In the genomic region with DNA sequence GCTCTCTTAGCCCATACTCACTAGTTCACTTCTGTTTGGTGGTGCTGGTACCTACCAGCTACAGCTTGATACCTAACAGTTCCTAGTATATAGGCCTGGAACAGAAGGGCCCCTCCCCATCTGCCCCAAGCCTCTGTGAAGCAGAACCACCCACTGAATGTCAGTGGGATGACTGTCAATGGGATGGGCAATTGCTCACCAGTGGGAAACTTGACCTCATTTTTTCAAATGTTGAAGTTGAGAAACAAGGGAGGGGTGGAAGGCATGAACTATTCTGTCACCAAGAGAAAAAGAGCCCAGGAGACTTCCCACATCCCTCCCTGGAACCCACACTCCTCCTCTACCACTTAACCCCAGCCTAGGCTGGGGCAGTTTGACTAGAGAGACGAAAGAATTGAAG, we compare ENCODE assay signal across 15 cellular contexts. TPM values are rescaled to one million over a fixed set of nuclear protein-coding genes. Genes with fewer than 3 reads are reported as not detected.
DNase-seq lines count a peak whose midpoint lies in the region; FAIRE-seq and TF ChIP-seq lines count a peak whose summit lies in the region.
"Had no signal": no experiment of that assay in that cellular context is flagged by ENCODE, and none has a peak within 500 bp of the region (broad histone marks: within the 10 kb centered on the region; RNA-seq: fewer than 3 reads in every experiment).

A gene with protein sequence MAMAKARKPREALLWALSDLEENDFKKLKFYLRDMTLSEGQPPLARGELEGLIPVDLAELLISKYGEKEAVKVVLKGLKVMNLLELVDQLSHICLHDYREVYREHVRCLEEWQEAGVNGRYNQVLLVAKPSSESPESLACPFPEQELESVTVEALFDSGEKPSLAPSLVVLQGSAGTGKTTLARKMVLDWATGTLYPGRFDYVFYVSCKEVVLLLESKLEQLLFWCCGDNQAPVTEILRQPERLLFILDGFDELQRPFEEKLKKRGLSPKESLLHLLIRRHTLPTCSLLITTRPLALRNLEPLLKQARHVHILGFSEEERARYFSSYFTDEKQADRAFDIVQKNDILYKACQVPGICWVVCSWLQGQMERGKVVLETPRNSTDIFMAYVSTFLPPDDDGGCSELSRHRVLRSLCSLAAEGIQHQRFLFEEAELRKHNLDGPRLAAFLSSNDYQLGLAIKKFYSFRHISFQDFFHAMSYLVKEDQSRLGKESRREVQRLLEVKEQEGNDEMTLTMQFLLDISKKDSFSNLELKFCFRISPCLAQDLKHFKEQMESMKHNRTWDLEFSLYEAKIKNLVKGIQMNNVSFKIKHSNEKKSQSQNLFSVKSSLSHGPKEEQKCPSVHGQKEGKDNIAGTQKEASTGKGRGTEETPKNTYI (minus strand): TSS at position 62 of the 400 bp plus-strand sequence. CDS start 1,952 bp downstream, outside the sequence.

- TF ChIP-seq POLR2A in esophagus muscularis mucosa (IDR thresholded peaks at IDR 0.05; ENCODE audit: low read depth) = no peak

- peaks cover 3 to 23% (median 6%) of the 10 kb centered on the region in 11 experiments; a peak in 11 of 22 replicates for H3K9me3 ChIP-seq in BLaER1 treated with 17β-estradiol and CSF1 and Interleukin-3, amounts not matched to agents 10 nM and 100 nM (replicated peaks in 1 of 11)
- H3K9me3 ChIP-seq in neuronal stem cell (replicated peaks in 1 of 2; ENCODE audit: control insufficient read depth in 2 of 2, insufficient read depth in 1 of 2, low read depth in 1 of 2, low read length in 2 of 2) = peaks cover 3% of the 10 kb centered on the region in 2 donors
- no peaks in the 10 kb centered on the region for H3K9me3 ChIP-seq in esophagus muscularis mucosa
- H3K9me3 ChIP-seq: colonic mucosa had no signal

- H2BK5ac ChIP-seq in neuronal stem cell (ENCODE audit: low read length) = no peak within 1 kb of the TSS

- H3K18ac ChIP-seq in neuronal stem cell (ENCODE audit: low read length) = no peak within 1 kb of the TSS

- H3K4ac ChIP-seq in neuronal stem cell (ENCODE audit: low read length) = no peak within 1 kb of the TSS

- no peak within 1 kb of the TSS for H2AK5ac ChIP-seq in neuronal stem cell (ENCODE audit: low read depth, low read length)

- peak within 1 kb of the TSS in 6 of 11 experiments; percentile 22 to 47 (median 29); a peak in 7 of 22 replicates for H3K4me2 ChIP-seq in BLaER1 treated with 17β-estradiol and CSF1 and Interleukin-3, amounts not matched to agents 10 nM and 100 nM
- no peak within 1 kb of the TSS for H3K4me2 ChIP-seq in neuronal stem cell (ENCODE audit: insufficient read depth, low read length, poor library complexity, severe bottlenecking)

- H2AFZ ChIP-seq in neuronal stem cell (ENCODE audit: low read length) = peak within 1 kb of the TSS; percentile 4

- H3K9ac ChIP-seq in BLaER1 treated with 17β-estradiol and CSF1 and Interleukin-3, amounts not matched to agents 10 nM and 100 nM = no peak within 1 kb of the TSS
- H3K9ac ChIP-seq in neuronal stem cell (ENCODE audit: low read depth, low read length, poor library complexity) = no peak within 1 kb of the TSS

- H4K8ac ChIP-seq in neuronal stem cell (ENCODE audit: low read depth, low read length) = no peak within 1 kb of the TSS

- H2BK15ac ChIP-seq in neuronal stem cell (ENCODE audit: low read length) = no peak within 1 kb of the TSS

- TF ChIP-seq EP300 in esophagus muscularis mucosa (IDR thresholded peaks at IDR 0.05) = no peak

- peak; percentile 70 for DNase-seq in M059J (ENCODE audit: low read depth)
- DNase-seq in choroid plexus epithelial cell (ENCODE audit: low read depth) = peak; percentile 8
- no peak for DNase-seq in neuronal stem cell (ENCODE audit: low spot score)
- DNase-seq in esophagus muscularis mucosa (ENCODE audit: extremely low spot score) = no peak
- DNase-seq in RCC 7860 (ENCODE audit: low spot score) = no peak
- no peak for DNase-seq in GM19238 (ENCODE audit: insufficient read length, low spot score)
- no peak for DNase-seq in posterior cingulate gyrus
- DNase-seq: activated CD8-positive, alpha-beta memory T cell treated with anti-CD3 and anti-CD28 coated beads, Interleukin-2, amount 10 ng/mL, durations not matched to agents 7 days and 5 days; activated naive CD4-positive, alpha-beta T cell treated with anti-CD3 and anti-CD28 coated beads, Interleukin-2, amount 50 U/mL, for 16 hours; CD8-positive, alpha-beta T cell; colonic mucosa; stimulated activated CD4-positive, alpha-beta T cell treated with anti-CD3 and anti-CD28 coated beads, Interleukin-2, amount 100 ng/mL, for 48 hours; stimulated activated naive B cell treated with anti-CD40 and anti-IgM and Interleukin-4, amounts not matched to agents 10 μg/mL and 1 μg/mL and 100 μg/mL, for 72 hours had no signal

- TF ChIP-seq CTCF in choroid plexus epithelial cell (conservative IDR thresholded peaks at IDR 0.05; ENCODE audit: low read depth, low read length) (no peak), esophagus muscularis mucosa (IDR thresholded peaks at IDR 0.05) (no peak)

- no CpG with 5 or more reads among the region's 1 CpG for WGBS in neuronal stem cell (ENCODE audit: extremely low coverage in 2 of 2, insufficient read length in 2 of 2, insufficient replicate concordance in 1 of 2), 2 donors
- 91% methylated on average over 1 of the region's 1 CpG for WGBS in esophagus muscularis mucosa

- no peak within 1 kb of the TSS for H3K27ac ChIP-seq in BLaER1 treated with 17β-estradiol and CSF1 and Interleukin-3, amounts not matched to agents 10 nM and 100 nM
- H3K27ac ChIP-seq in neuronal stem cell (replicated peaks; ENCODE audit: low read length) = no peak within 1 kb of the TSS
- H3K27ac ChIP-seq in esophagus muscularis mucosa (replicated peaks in 1 of 4) = no peak within 1 kb of the TSS
- H3K27ac ChIP-seq: colonic mucosa had no signal

- H3K4me1 ChIP-seq in BLaER1 treated with 17β-estradiol and CSF1 and Interleukin-3, amounts not matched to agents 10 nM and 100 nM = peaks cover 0 to 17% (median 5%) of the 10 kb centered on the region in 10 experiments; a peak in 11 of 20 replicates
- H3K4me1 ChIP-seq in neuronal stem cell (ENCODE audit: control insufficient read depth in 2 of 2, insufficient read depth in 1 of 2, low read depth in 1 of 2, low read length in 2 of 2) = no peaks in the 10 kb centered on the region
- no peaks in the 10 kb centered on the region for H3K4me1 ChIP-seq in esophagus muscularis mucosa
- H3K4me1 ChIP-seq: colonic mucosa had no signal

- H3K23ac ChIP-seq in neuronal stem cell (ENCODE audit: low read depth, low read length, poor library complexity) = no peak within 1 kb of the TSS

- H2BK12ac ChIP-seq in neuronal stem cell (ENCODE audit: low read length) = no peak within 1 kb of the TSS

- no peak within 1 kb of the TSS for H3K14ac ChIP-seq in neuronal stem cell (ENCODE audit: low read length)

- H3K36me3 ChIP-seq in BLaER1 treated with 17β-estradiol and CSF1 and Interleukin-3, amounts not matched to agents 10 nM and 100 nM = no peaks in the 10 kb centered on the region
- H3K36me3 ChIP-seq in neuronal stem cell (replicated peaks in 1 of 2; ENCODE audit: control insufficient read depth in 2 of 2, insufficient read depth in 2 of 2, low read length in 2 of 2) = no peaks in the 10 kb centered on the region
- no peaks in the 10 kb centered on the region for H3K36me3 ChIP-seq in esophagus muscularis mucosa
- H3K36me3 ChIP-seq: colonic mucosa had no signal

- H4K91ac ChIP-seq in neuronal stem cell (ENCODE audit: low read depth, low read length, poor library complexity) = no peak within 1 kb of the TSS

- H3K4me3 ChIP-seq in BLaER1 treated with 17β-estradiol and CSF1 and Interleukin-3, amounts not matched to agents 10 nM and 100 nM = no peak within 1 kb of the TSS
- H3K4me3 ChIP-seq in choroid plexus epithelial cell (ENCODE audit: low read depth, low read length) (no peak within 1 kb of the TSS), neuronal stem cell (ENCODE audit: low read length in 2 of 2) (no peak within 1 kb of the TSS), esophagus muscularis mucosa (no peak within 1 kb of the TSS)
- H3K4me3 ChIP-seq: colonic mucosa had no signal

- intact Hi-C loops in esophagus muscularis mucosa (cut with DNase I) (no loop called here), posterior cingulate gyrus (cut with DNase I) (no loop called here)

- no peak within 1 kb of the TSS for H2BK120ac ChIP-seq in neuronal stem cell (ENCODE audit: low read depth, low read length)

- H3K79me1 ChIP-seq in neuronal stem cell (ENCODE audit: low read depth, low read length) = no peaks in the 10 kb centered on the region

- H3K27me3 ChIP-seq in BLaER1 treated with 17β-estradiol and CSF1 and Interleukin-3, amounts not matched to agents 10 nM and 100 nM = no peaks in the 10 kb centered on the region
- H3K27me3 ChIP-seq in neuronal stem cell (ENCODE audit: control insufficient read depth in 3 of 3, insufficient read depth in 3 of 3, low read depth in 1 of 3, low read length in 3 of 3) (peaks cover 0 to 31% (median 0%) of the 10 kb centered on the region in 3 experiments), esophagus muscularis mucosa (peaks cover 0 to 5% (median 0%) of the 10 kb centered on the region in 4 donors)
- H3K27me3 ChIP-seq: colonic mucosa had no signal

- no peaks in the 10 kb centered on the region for H4K20me1 ChIP-seq in BLaER1 treated with 17β-estradiol and CSF1 and Interleukin-3, amounts not matched to agents 10 nM and 100 nM

- FAIRE-seq in RCC 7860 (lab: Jason Lieb, UNC) = no peak
- FAIRE-seq: islet of Langerhans had no signal

RNA-seq across cellular contexts. Expression of the gene that starts here (rescaled TPM):
- total RNA-seq in M059J (2014; rRNA removed; shearing (Covaris generic)) = 0.12 and 2.1 TPM in 2 replicates
- polyA plus RNA-seq in neuronal stem cell (2013, experiment 1 of 2) = not detected
- not detected for polyA plus RNA-seq in neuronal stem cell (2013, experiment 2 of 2)
- not detected for total RNA-seq in esophagus muscularis mucosa
- total RNA-seq: activated CD8-positive, alpha-beta memory T cell treated with anti-CD3 and anti-CD28 coated beads, Interleukin-2, amount 10 ng/mL, durations not matched to agents 7 days and 5 days; CD8-positive, alpha-beta T cell; colonic mucosa had no signal

Comparison
In these comparisons a context has a peak if more than half of its experiments do, and no peak if none do; other contexts are left out.
1. DNase-seq: peak in M059J (single experiment) and choroid plexus epithelial cell (single experiment); none in neuronal stem cell (single experiment), esophagus muscularis mucosa (single experiment), RCC 7860 (single experiment), GM19238 (single experiment) and posterior cingulate gyrus (0 of 10).